35 cellular contexts compared by ENCODE assay signal in genomic region chr11:20293531-20293930, GRCh38.
"Had no signal": no experiment of that assay in that cellular context is flagged by ENCODE, and none has a peak within 500 bp of the region (broad histone marks: within the 10 kb centered on the region; RNA-seq: fewer than 3 reads in every experiment).

No MANE protein-coding gene starts in this region.

- H3K4me3 ChIP-seq: MG63 had no signal

- H3K36me3 ChIP-seq: MG63 had no signal

- H3K9me3 ChIP-seq: MG63 had no signal

- DNase-seq: Karpas-422, Kasumi-1, MG63, MM.1S, MV-4-11, NCI-H1048, NCI-H1092, NCI-H1092 treated with DMSO at 0.1 percent for 48 hours, NCI-H1105, NCI-H1105 treated with DMSO at 0.1 percent for 48 hours, NCI-H1417, NCI-H1417 treated with DMSO at 0.1 percent for 48 hours, NCI-H1436, NCI-H1436 treated with DMSO at 0.1 percent for 48 hours, NCI-H146, NCI-H1694 treated with DMSO at 0.1 percent for 48 hours, NCI-H187, NCI-H187 treated with DMSO at 0.1 percent for 48 hours, NCI-H1930, NCI-H2029, NCI-H2029 treated with DMSO at 0.1 percent for 48 hours, NCI-H2081, NCI-H2081 treated with DMSO at 0.1 percent for 48 hours, NCI-H2107, NCI-H2171, NCI-H2171 treated with DMSO at 0.1 percent for 48 hours, NCI-H2227 treated with DMSO at 0.1 percent for 48 hours, NCI-H226, NCI-H345, NCI-H446, NCI-H446 treated with DMSO at 0.1 percent for 48 hours, NCI-H510A, NCI-H510A treated with DMSO at 0.1 percent for 48 hours, NCI-H524, NCI-H524 treated with DMSO at 0.1 percent for 48 hours had no signal
